ENCODE assay signal across 8 cellular contexts in the genomic region with DNA sequence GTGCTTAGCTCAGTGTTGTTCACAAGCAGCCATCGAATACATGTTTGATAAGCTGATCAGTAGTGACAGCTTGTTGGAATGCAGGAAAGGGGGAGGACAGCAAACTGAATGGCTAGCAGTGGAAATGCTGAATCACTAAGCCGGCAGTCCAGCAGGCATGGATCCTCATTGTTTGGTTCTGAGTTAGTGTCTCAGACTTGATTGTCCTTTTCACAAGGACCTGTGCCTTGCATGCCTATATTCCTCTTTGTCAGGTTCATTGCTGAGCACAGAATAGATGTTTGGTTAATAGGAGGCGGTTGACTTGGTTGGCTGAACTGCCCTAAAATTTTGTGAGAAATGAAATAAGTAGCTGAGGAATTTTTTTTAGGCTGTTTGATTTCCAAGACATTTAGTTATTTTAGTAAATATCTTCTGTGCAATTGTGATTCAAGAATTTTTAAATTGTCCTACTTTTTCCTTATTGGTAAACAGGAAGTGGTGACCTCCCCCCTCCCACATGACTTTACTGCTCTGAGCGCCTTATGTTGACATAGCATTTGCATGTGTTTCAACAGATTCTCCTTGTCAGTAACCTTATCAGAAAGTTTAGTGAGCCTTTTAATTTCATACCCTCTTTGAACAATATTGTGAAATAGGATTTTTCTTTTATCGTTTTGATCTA. TPM values are rescaled to one million over a fixed set of nuclear protein-coding genes. Genes with fewer than 3 reads are reported as not detected.
A peak's percentile ranks its signal among the peaks of the same experiment; 100 is the strongest.
DNase-seq lines count a peak whose midpoint lies in the region; ATAC-seq and TF ChIP-seq lines count a peak whose summit lies in the region.

No MANE protein-coding gene starts in this region.

- no peaks in the 10 kb centered on the region for H3K27me3 Mint-ChIP-seq in CD4-positive, alpha-beta T cell

- peaks cover 31% of the 10 kb centered on the region for H3K4me1 Mint-ChIP-seq in CD4-positive, alpha-beta T cell (ENCODE audit: low read depth)

- no peaks in the 10 kb centered on the region for H3K9me3 ChIP-seq in CD4-positive, alpha-beta T cell (ENCODE audit: control insufficient read depth, low read length)
- H3K9me3 ChIP-seq in ectodermal cell (ENCODE audit: control insufficient read depth, low read length): no peaks in the 10 kb centered on the region
- no peaks in the 10 kb centered on the region for H3K9me3 ChIP-seq in muscle layer of colon (ENCODE audit: low read length)

- no peak for DNase-seq in CD4-positive, alpha-beta T cell
- DNase-seq in NCI-H526 (lab: John Stamatoyannopoulos, UW): peak; percentile 9 to 64
- DNase-seq in medulla oblongata (ENCODE audit: extremely low spot score): no peak
- no peak for DNase-seq in nucleus accumbens (lab: John Stamatoyannopoulos, UW)

- H3K4me3 Mint-ChIP-seq in CD4-positive, alpha-beta T cell: no peak overlapping the region

- H3K27ac ChIP-seq in CD4-positive, alpha-beta T cell (ENCODE audit: low read depth, low read length): no peak overlapping the region
- peak overlapping the region; percentile 39 for H3K27ac ChIP-seq in ectodermal cell (ENCODE audit: insufficient read depth, low read depth, low read length, poor library complexity, severe bottlenecking)
- peak overlapping the region; percentile 24 for H3K27ac ChIP-seq in muscle layer of colon (ENCODE audit: low read depth, low read length)

- no peaks in the 10 kb centered on the region for H3K9me3 Mint-ChIP-seq in CD4-positive, alpha-beta T cell

- POLR2A ChIA-PET in CD4-positive, alpha-beta T cell (lab: Charles Lee): no interaction called here

- no peak overlapping the region for H3K9ac ChIP-seq in muscle layer of colon (ENCODE audit: low read length)

- no peak for ATAC-seq in CD4-positive, alpha-beta T cell (ENCODE audit: poor library complexity)
- ATAC-seq in GM21737 (IDR thresholded peaks at IDR 0.05; ENCODE audit: unreplicated experiment) (no peak), GM18873 (IDR thresholded peaks at IDR 0.05; ENCODE audit: low FRiP score, unreplicated experiment) (no peak)

- no peaks in the 10 kb centered on the region for H3K36me3 ChIP-seq in ectodermal cell (ENCODE audit: control insufficient read depth, insufficient read depth, low read length)
- peaks cover 18% of the 10 kb centered on the region for H3K36me3 ChIP-seq in muscle layer of colon (ENCODE audit: insufficient read depth, low read length)

- H3K4me3 ChIP-seq in ectodermal cell (ENCODE audit: insufficient read depth, low read depth, low read length) (no peak overlapping the region), muscle layer of colon (ENCODE audit: low read depth in 1 of 2, low read length in 2 of 2) (no peak overlapping the region)

- CTCF ChIA-PET in CD4-positive, alpha-beta T cell (lab: Charles Lee): no interaction called here

- H3K36me3 Mint-ChIP-seq in CD4-positive, alpha-beta T cell (ENCODE audit: low read depth): peaks cover 93% of the 10 kb centered on the region

- H3K27ac Mint-ChIP-seq in CD4-positive, alpha-beta T cell: peak overlapping the region; percentile 85

- H3K27me3 ChIP-seq in CD4-positive, alpha-beta T cell (ENCODE audit: control insufficient read depth, insufficient read depth, low read length): no peaks in the 10 kb centered on the region
- no peaks in the 10 kb centered on the region for H3K27me3 ChIP-seq in ectodermal cell (ENCODE audit: control insufficient read depth, insufficient read depth, low read length, poor library complexity, severe bottlenecking)
- H3K27me3 ChIP-seq in muscle layer of colon (ENCODE audit: control insufficient read depth in 1 of 2, insufficient read depth in 2 of 2, low read length in 2 of 2): no peaks in the 10 kb centered on the region

- H3K4me1 ChIP-seq in ectodermal cell (ENCODE audit: control insufficient read depth, insufficient read depth, low read length) (peaks cover 7% of the 10 kb centered on the region), muscle layer of colon (ENCODE audit: insufficient read depth, low read length) (peaks cover 29% of the 10 kb centered on the region)

- intact Hi-C loops in CD4-positive, alpha-beta T cell (cut with DNase I, micrococcal nuclease): no loop called here

- 47 to 51% methylated on average over 5 of the region's 5 CpGs for WGBS in ectodermal cell, 2 experiments

- TF ChIP-seq CTCF in CD4-positive, alpha-beta T cell (IDR thresholded peaks at IDR 0.05): no peak

RNA-seq across cellular contexts. Expression of a gene that starts 21.4 kb away (rescaled TPM):
- 1 to 10 TPM; 1.3 TPM for total RNA-seq in CD4-positive, alpha-beta T cell
- 26.0 TPM for polyA plus RNA-seq in ectodermal cell (2013, experiment 1 of 4)
- 36.8 TPM for polyA plus RNA-seq in ectodermal cell (2013, experiment 2 of 4)
- 29.1 TPM for polyA plus RNA-seq in ectodermal cell (2013, experiment 3 of 4)
- 33.3 TPM for polyA plus RNA-seq in ectodermal cell (2013, experiment 4 of 4)

Comparison
In these comparisons a context has a peak if more than half of its experiments do, and no peak if none do; other contexts are left out.
1. DNase-seq: peak in NCI-H526 (2 of 2); none in CD4-positive, alpha-beta T cell (0 of 10), medulla oblongata (single experiment) and nucleus accumbens (0 of 56).